Comparison of ENCODE assay signal across 2 cellular contexts in the genomic region with DNA sequence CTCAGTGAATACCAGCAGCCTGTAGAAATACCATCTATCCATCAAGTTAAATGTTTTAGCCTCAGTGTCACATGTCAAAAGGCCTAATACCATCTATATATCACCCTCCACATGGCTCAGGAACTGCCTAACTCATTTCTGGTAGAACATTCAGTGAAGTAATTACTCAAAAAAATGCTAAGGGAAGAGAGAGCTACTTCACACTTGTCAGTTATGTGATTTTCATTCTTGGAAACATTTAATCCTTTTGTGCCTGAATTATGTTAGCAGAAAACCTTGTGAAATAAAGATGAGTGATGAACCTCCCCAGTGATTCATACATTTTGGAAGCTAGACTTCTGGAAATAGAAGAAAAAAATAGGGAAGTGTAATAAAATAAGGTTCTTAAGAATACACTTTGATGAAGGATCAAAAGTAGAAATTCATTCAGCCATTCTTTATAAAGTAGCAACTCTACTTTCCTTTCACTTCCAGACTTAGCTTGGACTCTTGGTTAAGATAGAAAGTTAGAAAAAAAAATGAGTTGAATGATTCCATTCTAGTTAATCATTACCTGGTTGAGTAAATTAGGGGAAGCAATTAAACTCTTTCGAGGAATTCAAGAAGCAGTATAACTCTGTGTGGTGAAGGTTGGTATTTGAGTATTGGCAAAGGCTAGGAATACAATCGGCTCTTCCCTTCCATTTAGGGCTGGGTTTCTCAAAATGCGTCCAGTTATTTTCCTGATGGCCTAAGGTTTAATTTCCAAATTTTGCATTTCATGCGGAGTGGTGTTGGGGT.
TF ChIP-seq lines count a peak whose summit lies in the region.

No MANE protein-coding gene starts in this region.

TF ChIP-seq in A549, 52 proteins besides CTCF, POLR2A, EP300 and RAD21:
- TF ChIP-seq, protein P1, sequence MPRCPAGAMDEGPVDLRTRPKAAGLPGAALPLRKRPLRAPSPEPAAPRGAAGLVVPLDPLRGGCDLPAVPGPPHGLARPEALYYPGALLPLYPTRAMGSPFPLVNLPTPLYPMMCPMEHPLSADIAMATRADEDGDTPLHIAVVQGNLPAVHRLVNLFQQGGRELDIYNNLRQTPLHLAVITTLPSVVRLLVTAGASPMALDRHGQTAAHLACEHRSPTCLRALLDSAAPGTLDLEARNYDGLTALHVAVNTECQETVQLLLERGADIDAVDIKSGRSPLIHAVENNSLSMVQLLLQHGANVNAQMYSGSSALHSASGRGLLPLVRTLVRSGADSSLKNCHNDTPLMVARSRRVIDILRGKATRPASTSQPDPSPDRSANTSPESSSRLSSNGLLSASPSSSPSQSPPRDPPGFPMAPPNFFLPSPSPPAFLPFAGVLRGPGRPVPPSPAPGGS (IDR thresholded peaks at IDR 0.05): no peak
- TF ChIP-seq ATOH8 (CRISPR knock-in tag; IDR thresholded peaks at IDR 0.05; ENCODE audit: low read depth): no peak
TF ChIP-seq in A549: peak in this region for 0.

TF ChIP-seq in HepG2, 621 proteins besides CTCF, POLR2A, EP300 and RAD21:
- TF ChIP-seq BCL6 (CRISPR knock-in tag; IDR thresholded peaks at IDR 0.05) (peak; percentile 91), ZNF615 (CRISPR knock-in tag; IDR thresholded peaks at IDR 0.05; ENCODE audit: borderline replicate concordance) (no peak)
